In genomic region chr20:23156170-23156841, GRCh38 we compare ENCODE assay signal across 10 cellular contexts.
A peak's percentile ranks its signal among the peaks of the same experiment; 100 is the strongest.
DNase-seq lines count a peak whose midpoint lies in the region; ATAC-seq, FAIRE-seq and TF ChIP-seq lines count a peak whose summit lies in the region.
"Had no signal": no experiment of that assay in that cellular context is flagged by ENCODE, and none has a peak within 500 bp of the region (broad histone marks: within the 10 kb centered on the region; RNA-seq: fewer than 3 reads in every experiment).

No MANE protein-coding gene starts in this region.

- H2AFZ ChIP-seq in GM12878 (ENCODE audit: control insufficient read depth, low read depth, low read length): no peak overlapping the region
- H2AFZ ChIP-seq: parathyroid adenoma had no signal

- H3K36me3 ChIP-seq in GM12878 (ENCODE audit: control insufficient read depth in 2 of 2, insufficient read depth in 2 of 2, low read length in 1 of 2) (no peaks in the 10 kb centered on the region), mesendoderm (ENCODE audit: control insufficient read depth, insufficient read depth, low read length) (no peaks in the 10 kb centered on the region), prostate gland (no peaks in the 10 kb centered on the region)
- H3K36me3 ChIP-seq: colonic mucosa had no signal

- no peak overlapping the region for H4K8ac ChIP-seq in mesendoderm (ENCODE audit: low read depth, low read length)

- H3K27ac ChIP-seq in AG04450 (ENCODE audit: low read depth, low read length): peak overlapping the region; percentile 47
- no peak overlapping the region for H3K27ac ChIP-seq in GM12878 (ENCODE audit: control insufficient read depth, insufficient read depth)
- H3K27ac ChIP-seq in mesendoderm (ENCODE audit: low read depth, low read length): no peak overlapping the region
- H3K27ac ChIP-seq in prostate gland: no peak overlapping the region
- H3K27ac ChIP-seq: colonic mucosa, parathyroid adenoma had no signal

- H3K27me3 ChIP-seq in AG04450 (ENCODE audit: control insufficient read depth, insufficient read depth, low read length) (no peaks in the 10 kb centered on the region), GM12878 (replicated peaks in 1 of 2; ENCODE audit: control insufficient read depth in 2 of 2, insufficient read depth in 2 of 2, low read length in 1 of 2) (no peaks in the 10 kb centered on the region), mesendoderm (ENCODE audit: insufficient read depth, low read length, poor library complexity) (no peaks in the 10 kb centered on the region), prostate gland (replicated peaks; ENCODE audit: insufficient read depth) (no peaks in the 10 kb centered on the region)
- H3K27me3 ChIP-seq: colonic mucosa had no signal

- H3K56ac ChIP-seq in mesendoderm (ENCODE audit: low read length): peak overlapping the region; percentile 30

- H3K4me3 ChIP-seq in AG04450 (ENCODE audit: low read depth, low read length) (no peak overlapping the region), GM12878 (no peak overlapping the region), mesendoderm (ENCODE audit: low read length) (no peak overlapping the region), prostate gland (no peak overlapping the region)
- H3K4me3 ChIP-seq: colonic mucosa had no signal

- CTCF ChIA-PET in AG04450 (lab: Charles Lee) (interaction anchor here (1.0 kb wide), 2 partner anchors 9 to 79 kb away, joined by 4 to 5 read pairs; no protein-coding TSS in a partner anchor), GM12878 (lab: Yijun Ruan, JAX) (interaction anchor here (1.1 to 1.5 kb wide), 4 partner anchors 9 to 45 kb away, joined by 3 to 4 read pairs (median 3); no protein-coding TSS in a partner anchor)

- no peak overlapping the region for H3K23ac ChIP-seq in mesendoderm (ENCODE audit: low read length)

- no peak overlapping the region for H3K4ac ChIP-seq in mesendoderm (ENCODE audit: low read depth, low read length)

- DNase-seq in AG04450 (ENCODE audit: low read depth, low spot score) (no peak), LoVo (ENCODE audit: low spot score) (peak; percentile 45), GM12878 (ENCODE audit: low read depth, low spot score) (no peak), mesendoderm (no peak), NCI-H2171 (lab: John Stamatoyannopoulos, UW) (no peak), COLO668 (lab: John Stamatoyannopoulos, UW; ENCODE audit: unreplicated experiment) (no peak), prostate gland (ENCODE audit: low spot score) (no peak)

- ATAC-seq in GM12878 (no peak), HG03457 (IDR thresholded peaks at IDR 0.05; ENCODE audit: unreplicated experiment) (no peak)

- peak overlapping the region; percentile 15 for H3K18ac ChIP-seq in mesendoderm (ENCODE audit: low read length)

- H3K4me2 ChIP-seq in GM12878 (ENCODE audit: control insufficient read depth, insufficient read depth): no peak overlapping the region
- H3K4me2 ChIP-seq in mesendoderm (ENCODE audit: low read length): no peak overlapping the region

- RAD21 ChIA-PET in GM12878 (lab: Charles Lee; ENCODE audit: unreplicated experiment): interaction anchor here (0.8 kb wide), 1 partner anchor 11 kb away, joined by 3 read pairs; no protein-coding TSS in a partner anchor

- TF ChIP-seq RAD21 in GM12878 (IDR thresholded peaks at IDR 0.05; ENCODE audit: insufficient read depth, low read depth, low read length): no peak

- H2BK5ac ChIP-seq in mesendoderm (ENCODE audit: low read length): no peak overlapping the region

- H3K9me3 ChIP-seq in AG04450 (ENCODE audit: control insufficient read depth, insufficient read depth, low read length) (no peaks in the 10 kb centered on the region), GM12878 (replicated peaks; ENCODE audit: control insufficient read depth, insufficient read depth, low read length) (no peaks in the 10 kb centered on the region), prostate gland (no peaks in the 10 kb centered on the region)
- H3K9me3 ChIP-seq: colonic mucosa had no signal

- no peak overlapping the region for H2BK120ac ChIP-seq in mesendoderm (ENCODE audit: low read depth, low read length)

- no peak overlapping the region for H3K9ac ChIP-seq in GM12878 (ENCODE audit: control insufficient read depth, insufficient read depth, low read length)
- no peak overlapping the region for H3K9ac ChIP-seq in mesendoderm (ENCODE audit: low read length)
- H3K9ac ChIP-seq: parathyroid adenoma had no signal

- WGBS in GM12878 (ENCODE audit: insufficient coverage, insufficient replicate concordance, low lambda C conversion rate, missing lambda C conversion rate): 51% methylated on average over 11 of the region's 11 CpGs
- WGBS in mesendoderm (ENCODE audit: extremely low coverage, insufficient coverage, low lambda C conversion rate): no CpG with 5 or more reads among the region's 11 CpGs
- 91% methylated on average over 11 of the region's 11 CpGs for WGBS in prostate gland

- TF ChIP-seq CTCF in AG04450 (IDR thresholded peaks at IDR 0.05; ENCODE audit: low read depth, low read length) (no peak), GM12878 (IDR thresholded peaks at IDR 0.05 in 2 of 3, conservative IDR thresholded peaks at IDR 0.05 in 1 of 3; ENCODE audit: control insufficient read depth in 2 of 3, extremely low read depth in 1 of 3, insufficient read depth in 1 of 3, low read depth in 3 of 3, low read length in 3 of 3) (no peak), prostate gland (IDR thresholded peaks at IDR 0.05) (no peak)

- TF ChIP-seq POLR2A in GM12878 (IDR thresholded peaks at IDR 0.05; ENCODE audit: low read depth, low read length) (no peak), prostate gland (IDR thresholded peaks at IDR 0.05) (no peak)

- intact Hi-C loops in GM12878 (cut with micrococcal nuclease; ENCODE audit: unreplicated experiment) (no loop called here), prostate gland (cut with DNase I) (no loop called here)

- H3K4me1 ChIP-seq in GM12878 (ENCODE audit: control insufficient read depth, insufficient read depth, low read length): peaks cover 26% of the 10 kb centered on the region
- peaks cover 10% of the 10 kb centered on the region for H3K4me1 ChIP-seq in mesendoderm (ENCODE audit: control insufficient read depth, low read depth, low read length)
- no peaks in the 10 kb centered on the region for H3K4me1 ChIP-seq in prostate gland (replicated peaks)

- FAIRE-seq in GM12878 (lab: Jason Lieb, UNC): no peak

- in situ Hi-C loops in GM12878 (cut with MboI): no loop called here

- H3K79me2 ChIP-seq in GM12878 (ENCODE audit: control insufficient read depth, insufficient read depth, low read length): no peaks in the 10 kb centered on the region
- no peaks in the 10 kb centered on the region for H3K79me2 ChIP-seq in mesendoderm (ENCODE audit: control insufficient read depth, insufficient read depth, low read length)
- H3K79me2 ChIP-seq: parathyroid adenoma had no signal

- no peak overlapping the region for H2BK15ac ChIP-seq in mesendoderm (replicated peaks; ENCODE audit: low read depth)

- no peak for TF ChIP-seq EP300 in GM12878 (IDR thresholded peaks at IDR 0.05; ENCODE audit: borderline replicate concordance in 1 of 2, control insufficient read depth in 1 of 2, low read depth in 2 of 2, low read length in 2 of 2)

- POLR2A ChIA-PET in AG04450 (lab: Yijun Ruan, JAX): no interaction called here
- POLR2A ChIA-PET in GM12878 (lab: Charles Lee): no interaction called here

- no TSS peak for BruUV-seq in GM12878 (replicated peaks; lab: Mats Ljungman, UMichigan)

- H2AK5ac ChIP-seq in mesendoderm (ENCODE audit: low read length): no peak overlapping the region

- H4K20me1 ChIP-seq in GM12878 (ENCODE audit: control insufficient read depth, insufficient read depth): no peaks in the 10 kb centered on the region

- SMC1A ChIA-PET in GM12878 (lab: Charles Lee; ENCODE audit: uncharacterized antibody, unreplicated experiment): interaction anchor here (0.7 to 1.1 kb wide), 3 partner anchors 12 to 45 kb away, joined by 3 to 4 read pairs (median 3); no protein-coding TSS in a partner anchor

- no peaks in the 10 kb centered on the region for H3K79me1 ChIP-seq in mesendoderm (ENCODE audit: low read length)

- H4K5ac ChIP-seq in mesendoderm (ENCODE audit: low read length): no peak overlapping the region

TF ChIP-seq in GM12878, 131 proteins besides CTCF, POLR2A, EP300 and RAD21 (continues in another document):
- TF ChIP-seq ZSCAN29 (IDR thresholded peaks at IDR 0.05) (no peak), RB1 (IDR thresholded peaks at IDR 0.05; ENCODE audit: borderline replicate concordance) (no peak), JUNB (IDR thresholded peaks at IDR 0.05) (no peak), ATF7 (IDR thresholded peaks at IDR 0.05; ENCODE audit: low read depth) (no peak), IKZF1 (conservative IDR thresholded peaks at IDR 0.05) (0 out of 2 replicates have a peak, but pooled peaks have one; percentile 41), NKRF (conservative IDR thresholded peaks at IDR 0.05) (no peak), SUZ12 (IDR thresholded peaks at IDR 0.05; ENCODE audit: unreplicated experiment) (no peak), RUNX3 (IDR thresholded peaks at IDR 0.05; ENCODE audit: low read length) (peak; percentile 63; the same call in 1 of the 2 replicates), SP1 (IDR thresholded peaks at IDR 0.05; ENCODE audit: low read depth, low read length) (no peak), NR2F1 (conservative IDR thresholded peaks at IDR 0.05) (no peak), ZNF384 (IDR thresholded peaks at IDR 0.05; ENCODE audit: borderline replicate concordance, low read depth, low read length) (no peak), SPI1 (IDR thresholded peaks at IDR 0.05; ENCODE audit: borderline replicate concordance, insufficient read depth, low read depth, low read length) (no peak), ESRRA (IDR thresholded peaks at IDR 0.05; ENCODE audit: low read length) (no peak), TCF12 (IDR thresholded peaks at IDR 0.05; ENCODE audit: low read depth, low read length) (no peak)
